23 cellular contexts compared by ENCODE assay signal in genomic region chr12:45425426-45425825, GRCh38.
DNase-seq lines count a peak whose midpoint lies in the region; ATAC-seq, FAIRE-seq and TF ChIP-seq lines count a peak whose summit lies in the region.
"Had no signal": no experiment of that assay in that cellular context is flagged by ENCODE, and none has a peak within 500 bp of the region (broad histone marks: within the 10 kb centered on the region; RNA-seq: fewer than 3 reads in every experiment).

No MANE protein-coding gene starts in this region.

- H3K4me1 ChIP-seq in fibroblast of lung (ENCODE audit: control insufficient read depth, extremely low read depth, insufficient read depth, low read length) (no peaks in the 10 kb centered on the region), foreskin keratinocyte (no peaks in the 10 kb centered on the region)

- peak; percentile 20 for DNase-seq in activated CD4-positive, alpha-beta T cell treated with anti-CD3 and anti-CD28 coated beads, Interleukin-2, amount 10 ng/mL, durations not matched to agents 24 days and 14 days
- no peak for DNase-seq in activated CD4-positive, alpha-beta T cell treated with anti-CD3 and anti-CD28 coated beads for 1 hour
- DNase-seq in fibroblast of lung (ENCODE audit: low read depth in 2 of 2) (peak; percentile 28 to 86), T-cell (no peak), MCF 10A (ENCODE audit: unreplicated experiment) (no peak), foreskin keratinocyte (no peak), GM12891 (ENCODE audit: insufficient read length, low spot score) (no peak)
- DNase-seq: activated CD4-positive, alpha-beta T cell treated with anti-CD3 and anti-CD28 coated beads, Interleukin-2, amount 50 U/mL, for 4 hours; aorta; Karpas-422; left colon; natural killer cell; NCI-H1105; NCI-H2107; NCI-H524; stimulated activated CD4-positive, alpha-beta T cell treated with anti-CD3 and anti-CD28 coated beads, Interleukin-4, amount 100 ng/mL, for 4 hours had no signal

- no peak for TF ChIP-seq CTCF in fibroblast of lung (conservative IDR thresholded peaks at IDR 0.05 in 1 of 2, IDR thresholded peaks at IDR 0.05 in 1 of 2; ENCODE audit: low read depth in 1 of 2, low read length in 2 of 2)
- no peak for TF ChIP-seq CTCF in MCF 10A (IDR thresholded peaks at IDR 0.05; ENCODE audit: unreplicated experiment)
- TF ChIP-seq CTCF in foreskin keratinocyte (conservative IDR thresholded peaks at IDR 0.05) = no peak

- H3K9me3 Mint-ChIP-seq in activated CD4-positive, alpha-beta T cell treated with anti-CD3 and anti-CD28 coated beads, Interleukin-2, amount 10 ng/mL, durations not matched to agents 24 days and 14 days = no peaks in the 10 kb centered on the region
- H3K9me3 Mint-ChIP-seq in T-cell (no peaks in the 10 kb centered on the region), MCF 10A (ENCODE audit: unreplicated experiment) (no peaks in the 10 kb centered on the region)
- H3K9me3 Mint-ChIP-seq: natural killer cell had no signal

- no peaks in the 10 kb centered on the region for H3K9me3 ChIP-seq in fibroblast of lung (ENCODE audit: control insufficient read depth, insufficient read depth, low read depth, low read length)

- H3K9ac ChIP-seq in fibroblast of lung (ENCODE audit: insufficient read depth, low read length) = no peak overlapping the region

- FAIRE-seq in GM12891 (lab: Jason Lieb, UNC) = no peak
- FAIRE-seq: endothelial cell of umbilical vein had no signal

- TF ChIP-seq POLR2A in GM12891 (IDR thresholded peaks at IDR 0.05; ENCODE audit: low read depth, low read length) = no peak

- BruUV-seq in MCF 10A (replicated peaks; lab: Mats Ljungman, UMichigan) = no TSS peak

- no peaks in the 10 kb centered on the region for H4K20me1 ChIP-seq in fibroblast of lung (ENCODE audit: control insufficient read depth, extremely low read depth, insufficient read depth, low read length)

- H3K36me3 Mint-ChIP-seq in activated CD4-positive, alpha-beta T cell treated with anti-CD3 and anti-CD28 coated beads, Interleukin-2, amount 10 ng/mL, durations not matched to agents 24 days and 14 days (ENCODE audit: low read depth) = peaks cover 56% of the 10 kb centered on the region
- H3K36me3 Mint-ChIP-seq in T-cell (peaks cover 82% of the 10 kb centered on the region), MCF 10A (ENCODE audit: insufficient read depth, unreplicated experiment) (peaks cover 47% of the 10 kb centered on the region)

- H3K27me3 ChIP-seq in fibroblast of lung (ENCODE audit: control insufficient read depth, insufficient read depth, low read length) (no peaks in the 10 kb centered on the region), foreskin keratinocyte (no peaks in the 10 kb centered on the region)

- H3K27ac Mint-ChIP-seq in activated CD4-positive, alpha-beta T cell treated with anti-CD3 and anti-CD28 coated beads, Interleukin-2, amount 10 ng/mL, durations not matched to agents 24 days and 14 days = no peak overlapping the region
- H3K27ac Mint-ChIP-seq in T-cell = no peak overlapping the region
- H3K27ac Mint-ChIP-seq in MCF 10A (ENCODE audit: low read depth, unreplicated experiment) = no peak overlapping the region
- H3K27ac Mint-ChIP-seq: natural killer cell had no signal

- intact Hi-C loops in activated CD4-positive, alpha-beta T cell treated with anti-CD3 and anti-CD28 coated beads, Interleukin-2, amount 10 ng/mL, durations not matched to agents 24 days and 14 days (cut with micrococcal nuclease) = no loop called here
- intact Hi-C loops in MCF 10A (cut with micrococcal nuclease) = no loop called here

- no peaks in the 10 kb centered on the region for H3K79me2 ChIP-seq in fibroblast of lung (ENCODE audit: control insufficient read depth, insufficient read depth, low read length)

- no peak overlapping the region for H3K4me3 ChIP-seq in fibroblast of lung (replicated peaks in 1 of 4; ENCODE audit: control extremely low read depth in 1 of 4, insufficient read depth in 1 of 4, low read depth in 3 of 4, low read length in 4 of 4)
- H3K4me3 ChIP-seq: coronary artery, smooth muscle cell had no signal

- peaks cover 8% of the 10 kb centered on the region for H3K4me1 Mint-ChIP-seq in activated CD4-positive, alpha-beta T cell treated with anti-CD3 and anti-CD28 coated beads, Interleukin-2, amount 10 ng/mL, durations not matched to agents 24 days and 14 days
- H3K4me1 Mint-ChIP-seq in T-cell (no peaks in the 10 kb centered on the region), MCF 10A (ENCODE audit: insufficient read depth, unreplicated experiment) (no peaks in the 10 kb centered on the region)
- H3K4me1 Mint-ChIP-seq: CD14-positive monocyte had no signal

- no peaks in the 10 kb centered on the region for H3K27me3 Mint-ChIP-seq in activated CD4-positive, alpha-beta T cell treated with anti-CD3 and anti-CD28 coated beads, Interleukin-2, amount 10 ng/mL, durations not matched to agents 24 days and 14 days
- H3K27me3 Mint-ChIP-seq in T-cell = no peaks in the 10 kb centered on the region
- H3K27me3 Mint-ChIP-seq in MCF 10A (ENCODE audit: insufficient read depth, unreplicated experiment) = no peaks in the 10 kb centered on the region

- H3K27ac ChIP-seq in fibroblast of lung (ENCODE audit: insufficient read depth, low read length) = no peak overlapping the region
- no peak overlapping the region for H3K27ac ChIP-seq in foreskin keratinocyte
- H3K27ac ChIP-seq: 22Rv1, coronary artery had no signal

- no peak overlapping the region for H3K4me3 Mint-ChIP-seq in activated CD4-positive, alpha-beta T cell treated with anti-CD3 and anti-CD28 coated beads, Interleukin-2, amount 10 ng/mL, durations not matched to agents 24 days and 14 days
- H3K4me3 Mint-ChIP-seq in T-cell (no peak overlapping the region), MCF 10A (ENCODE audit: unreplicated experiment) (no peak overlapping the region)
- H3K4me3 Mint-ChIP-seq: CD14-positive monocyte, natural killer cell had no signal

- ATAC-seq in SK-N-SH treated with all-trans-retinoic acid at 6 μM for 48 hours (peak; percentile 54), T-cell (replicated peaks in 1 of 4) (no peak), foreskin keratinocyte (no peak)
- ATAC-seq: left colon, natural killer cell, Right ventricle myocardium inferior had no signal

- H3K36me3 ChIP-seq in fibroblast of lung (ENCODE audit: control insufficient read depth, insufficient read depth, low read length) = no peaks in the 10 kb centered on the region

- H2AFZ ChIP-seq in fibroblast of lung (ENCODE audit: low read length) = no peak overlapping the region

- POLR2A ChIA-PET in T-cell (lab: Charles Lee) (no interaction called here), MCF 10A (lab: Yijun Ruan, JAX) (no interaction called here)

- CTCF ChIA-PET in T-cell (lab: Charles Lee) = no interaction called here
- CTCF ChIA-PET in MCF 10A (lab: Yijun Ruan, JAX) = interaction anchor here (1.3 kb wide), 1 partner anchor 118 kb away, joined by 3 read pairs; no protein-coding TSS in a partner anchor

- H3K4me2 ChIP-seq in fibroblast of lung (ENCODE audit: extremely low read depth, insufficient read depth, low read length) = no peak overlapping the region
- H3K4me2 ChIP-seq: smooth muscle cell had no signal

TF ChIP-seq in SK-N-SH treated with all-trans-retinoic acid at 6 μM for 48 hours, 23 proteins besides CTCF, POLR2A, EP300 and RAD21 (continues in another document):
- TF ChIP-seq ZNF70 (CRISPR knock-in tag; IDR thresholded peaks at IDR 0.05) (no peak), TSHZ2 (CRISPR knock-in tag; IDR thresholded peaks at IDR 0.05) (no peak)

TF ChIP-seq in GM12891, 5 proteins besides CTCF, POLR2A, EP300 and RAD21:
- TF ChIP-seq POU2F2 (IDR thresholded peaks at IDR 0.05; ENCODE audit: low read depth, low read length) (no peak), PAX5 (IDR thresholded peaks at IDR 0.05; ENCODE audit: insufficient read depth, low read length, severe bottlenecking) (no peak), TAF1 (IDR thresholded peaks at IDR 0.05; ENCODE audit: low read depth, low read length) (no peak), SPI1 (IDR thresholded peaks at IDR 0.05; ENCODE audit: low read depth, low read length) (no peak), POLR2AphosphoS5 (IDR thresholded peaks at IDR 0.05; ENCODE audit: low read depth, low read length) (no peak)

Comparison
In these comparisons a context has a peak if more than half of its experiments do, and no peak if none do; other contexts are left out.
1. DNase-seq: peak in activated CD4-positive, alpha-beta T cell treated with anti-CD3 and anti-CD28 coated beads, Interleukin-2, amount 10 ng/mL, durations not matched to agents 24 days and 14 days (single experiment) and fibroblast of lung (2 of 2); none in activated CD4-positive, alpha-beta T cell treated with anti-CD3 and anti-CD28 coated beads for 1 hour (single experiment), T-cell (0 of 34), MCF 10A (single experiment), foreskin keratinocyte (0 of 2) and GM12891 (single experiment).